24 cellular contexts compared by ENCODE assay signal in the genomic region with DNA sequence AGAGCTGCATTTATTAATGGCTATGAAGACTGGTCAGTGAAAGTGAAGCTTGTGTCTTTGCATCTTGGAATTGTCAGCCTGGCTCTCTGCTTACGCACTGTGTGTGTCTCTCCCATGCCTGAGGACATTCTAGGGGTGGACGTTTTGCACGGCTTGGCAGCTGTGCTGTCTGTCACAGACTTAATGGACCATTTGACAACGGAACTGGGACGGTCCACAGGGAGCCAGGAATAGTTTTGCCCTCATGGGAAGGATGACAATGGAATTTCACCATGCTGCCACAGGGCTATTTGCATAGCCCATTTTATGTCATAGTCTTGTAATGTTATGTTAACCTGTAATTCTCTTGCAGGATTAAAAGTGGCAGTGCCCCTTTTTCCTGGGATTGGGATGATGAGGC. TPM values are rescaled to one million over a fixed set of nuclear protein-coding genes. Genes with fewer than 3 reads are reported as not detected.
DNase-seq lines count a peak whose midpoint lies in the region; FAIRE-seq and TF ChIP-seq lines count a peak whose summit lies in the region.
"Had no signal": no experiment of that assay in that cellular context is flagged by ENCODE, and none has a peak within 500 bp of the region (broad histone marks: within the 10 kb centered on the region; RNA-seq: fewer than 3 reads in every experiment).

No MANE protein-coding gene starts in this region.

- no peaks in the 10 kb centered on the region for H3K27me3 ChIP-seq in endodermal cell (ENCODE audit: control insufficient read depth, insufficient read depth, low read length, poor library complexity, severe bottlenecking)
- H3K27me3 ChIP-seq: BLaER1 had no signal

- H3K27me3 Mint-ChIP-seq in nephron progenitor cell (ENCODE audit: low read depth, poor library complexity) (peaks cover 10% of the 10 kb centered on the region), endodermal cell (ENCODE audit: insufficient read depth) (no peaks in the 10 kb centered on the region)

- no peak overlapping the region for H3K27ac ChIP-seq in endodermal cell (ENCODE audit: low read depth, low read length)
- H3K27ac ChIP-seq: 22Rv1, BLaER1, PC-9, SK-N-MC had no signal

- TF ChIP-seq CTCF in epithelial cell of proximal tubule (conservative IDR thresholded peaks at IDR 0.05; ENCODE audit: low read depth, low read length) (no peak), nephron progenitor cell (IDR thresholded peaks at IDR 0.05) (no peak), endodermal cell (conservative IDR thresholded peaks at IDR 0.05) (no peak)

- no peak for FAIRE-seq in urothelium cell line (lab: Jason Lieb, UNC)
- FAIRE-seq: HepG2 had no signal

- H3K4me1 Mint-ChIP-seq in nephron progenitor cell, result peaks cover 55% of the 10 kb centered on the region
- peaks cover 17% of the 10 kb centered on the region for H3K4me1 Mint-ChIP-seq in endodermal cell

- H3K9me3 ChIP-seq in endodermal cell (ENCODE audit: control insufficient read depth, low read length), result no peaks in the 10 kb centered on the region
- H3K9me3 ChIP-seq: BLaER1 had no signal

- 86 to 100% methylated on average over 1 to 5 of the region's 5 CpGs for WGBS in endodermal cell (ENCODE audit: insufficient coverage in 1 of 2, insufficient read length in 1 of 2), 2 experiments

- H3K4me3 Mint-ChIP-seq in nephron progenitor cell (no peak overlapping the region), endodermal cell (no peak overlapping the region)
- H3K4me3 Mint-ChIP-seq: CD8-positive, alpha-beta T cell had no signal

- H3K36me3 Mint-ChIP-seq in nephron progenitor cell (ENCODE audit: low read depth) (no peaks in the 10 kb centered on the region), endodermal cell (ENCODE audit: low read depth) (no peaks in the 10 kb centered on the region)
- H3K36me3 Mint-ChIP-seq: CD8-positive, alpha-beta T cell had no signal

- H3K4me3 ChIP-seq in epithelial cell of proximal tubule (ENCODE audit: low read depth, low read length) (no peak overlapping the region), endodermal cell (ENCODE audit: low read length) (no peak overlapping the region)
- H3K4me3 ChIP-seq: BLaER1, PC-9, SK-N-MC had no signal

- H3K4me1 ChIP-seq in endodermal cell (ENCODE audit: control insufficient read depth, insufficient read depth, low read length), result no peaks in the 10 kb centered on the region
- H3K4me1 ChIP-seq: BLaER1 had no signal

- no peaks in the 10 kb centered on the region for H3K36me3 ChIP-seq in endodermal cell (ENCODE audit: control insufficient read depth, insufficient read depth, low read length)
- H3K36me3 ChIP-seq: BLaER1 had no signal

- no peaks in the 10 kb centered on the region for H3K9me3 Mint-ChIP-seq in nephron progenitor cell
- H3K9me3 Mint-ChIP-seq in endodermal cell, result no peaks in the 10 kb centered on the region
- H3K9me3 Mint-ChIP-seq: CD8-positive, alpha-beta T cell had no signal

- DNase-seq in NCI-H146 (lab: John Stamatoyannopoulos, UW) (peak; percentile 1), NCI-H146 treated with DMSO at 0.1 percent for 48 hours (lab: John Stamatoyannopoulos, UW; ENCODE audit: unreplicated experiment) (no peak), epithelial cell of proximal tubule (ENCODE audit: low read depth) (peak; percentile 48), nephron progenitor cell (peak; percentile 43), HT-29 (ENCODE audit: low spot score) (no peak), urothelium cell line (ENCODE audit: low spot score) (no peak), endodermal cell (no peak)
- DNase-seq in NK-92 treated with Interleukin-12 subunit alpha and Interleukin-12 subunit beta, amount 100 ng/mL, for 24 hours (lab: John Stamatoyannopoulos, UW), result no peak
- DNase-seq: CD8-positive, alpha-beta T cell; GDM1; H7; KBM-7; NCI-H1092 treated with DMSO at 0.1 percent for 48 hours; NCI-H1436 treated with DMSO at 0.1 percent for 48 hours; NCI-H2029 treated with DMSO at 0.1 percent for 48 hours; NCI-H226; NCI-H510A treated with DMSO at 0.1 percent for 48 hours; PC-9; RPMI8226; SHP77 had no signal

- H3K9ac ChIP-seq in endodermal cell (ENCODE audit: extremely low read depth, low read length, poor library complexity, severe bottlenecking), result no peak overlapping the region
- H3K9ac ChIP-seq: BLaER1 had no signal

- H3K27ac Mint-ChIP-seq in nephron progenitor cell (no peak overlapping the region), endodermal cell (no peak overlapping the region)
- H3K27ac Mint-ChIP-seq: CD8-positive, alpha-beta T cell had no signal

RNA-seq across cellular contexts. Expression of gene OR2B6, which starts 44.7 kb away (rescaled TPM):
- total RNA-seq in epithelial cell of proximal tubule (not detected in 2 replicates), endodermal cell (not detected)
- not detected in 2 replicates for total RNA-seq in HT-29 (2014; rRNA removed; shearing (Covaris generic))
- not detected for polyA plus RNA-seq in endodermal cell (2013, experiment 1 of 2)
- polyA plus RNA-seq in endodermal cell (2013, experiment 2 of 2), result not detected
- total RNA-seq: CD8-positive, alpha-beta T cell; H7; HepG2 had no signal

Comparison
In these comparisons a context has a peak if more than half of its experiments do, and no peak if none do; other contexts are left out.
1. DNase-seq: peak in NCI-H146 (single experiment), epithelial cell of proximal tubule (single experiment) and nephron progenitor cell (single experiment); none in NCI-H146 treated with DMSO at 0.1 percent for 48 hours (single experiment), HT-29 (single experiment), urothelium cell line (single experiment), endodermal cell (single experiment) and NK-92 treated with Interleukin-12 subunit alpha and Interleukin-12 subunit beta, amount 100 ng/mL, for 24 hours (single experiment).